ENCODE assay signal across 10 cellular contexts in genomic region chr18:49725809-49726514, GRCh38.
DNase-seq lines count a peak whose midpoint lies in the region; ATAC-seq, FAIRE-seq and TF ChIP-seq lines count a peak whose summit lies in the region.
"Had no signal": no experiment of that assay in that cellular context is flagged by ENCODE, and none has a peak within 500 bp of the region (broad histone marks: within the 10 kb centered on the region; RNA-seq: fewer than 3 reads in every experiment).

No MANE protein-coding gene starts in this region.

- ATAC-seq in left cardiac atrium = peak; percentile 78 to 87
- ATAC-seq in sciatic nerve = peak; percentile 89

- peak; percentile 20 for FAIRE-seq in TTC549 (lab: Jason Lieb, UNC)
- FAIRE-seq: GM18507 had no signal

- intact Hi-C loops in left cardiac atrium (cut with DNase I) = no loop called here
- intact Hi-C loops in sciatic nerve (cut with DNase I) = no loop called here

- in situ Hi-C loops in GM13977 (cut with MboI; ENCODE audit: low pct_unique_long_range_greater_than_20kb, low sequenced_read_pairs, unreplicated experiment) = no loop called here

- TF ChIP-seq CTCF in GM13977 (IDR thresholded peaks at IDR 0.05; ENCODE audit: extremely low read depth, insufficient read depth, missing control alignments) = no peak

- peak; percentile 81 for DNase-seq in GM04504 (ENCODE audit: low read depth)
- peak; percentile 72 for DNase-seq in left cardiac atrium
- DNase-seq in sciatic nerve (ENCODE audit: low spot score) = peak; percentile 84
- DNase-seq in GM13977 (ENCODE audit: low spot score) = no peak
- DNase-seq in T-helper 2 cell = no peak
- no peak for DNase-seq in NOMO-1 treated with dmso at 0.1 percent for 144 hours (lab: John Stamatoyannopoulos, UW; ENCODE audit: unreplicated experiment)
- DNase-seq in foreskin melanocyte = no peak
- DNase-seq: NCI-H187 had no signal

Comparison
In these comparisons a context has a peak if more than half of its experiments do, and no peak if none do; other contexts are left out.
1. DNase-seq: peak in GM04504 (single experiment), left cardiac atrium (single experiment) and sciatic nerve (single experiment); none in GM13977 (single experiment), T-helper 2 cell (0 of 5), NOMO-1 treated with dmso at 0.1 percent for 144 hours (single experiment) and foreskin melanocyte (single experiment).